ENCODE assay signal across 1 cellular context in the genomic region with DNA sequence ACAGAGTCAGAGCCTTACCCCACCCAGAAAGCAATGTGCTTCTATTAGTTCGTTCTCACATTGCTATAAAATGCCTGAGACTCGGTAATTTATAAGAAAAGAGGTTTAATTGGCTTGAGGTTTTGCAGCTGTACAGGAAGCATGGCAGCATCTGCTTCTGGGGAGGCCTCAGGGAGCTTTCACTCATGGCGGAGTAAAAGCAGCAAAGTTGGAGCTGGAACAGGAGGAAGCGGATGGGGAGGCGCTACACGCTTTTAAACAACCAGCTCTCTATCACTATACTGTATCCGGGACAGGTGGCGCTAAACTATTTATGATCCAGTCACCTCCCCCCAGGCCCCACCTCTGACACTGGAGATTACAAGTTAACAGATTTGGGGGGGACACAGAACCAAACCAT.
TF ChIP-seq lines count a peak whose summit lies in the region.

No MANE protein-coding gene starts in this region.

TF ChIP-seq in HCT116, 20 proteins besides CTCF, POLR2A, EP300 and RAD21 (continued from another document):
- TF ChIP-seq, protein P1, sequence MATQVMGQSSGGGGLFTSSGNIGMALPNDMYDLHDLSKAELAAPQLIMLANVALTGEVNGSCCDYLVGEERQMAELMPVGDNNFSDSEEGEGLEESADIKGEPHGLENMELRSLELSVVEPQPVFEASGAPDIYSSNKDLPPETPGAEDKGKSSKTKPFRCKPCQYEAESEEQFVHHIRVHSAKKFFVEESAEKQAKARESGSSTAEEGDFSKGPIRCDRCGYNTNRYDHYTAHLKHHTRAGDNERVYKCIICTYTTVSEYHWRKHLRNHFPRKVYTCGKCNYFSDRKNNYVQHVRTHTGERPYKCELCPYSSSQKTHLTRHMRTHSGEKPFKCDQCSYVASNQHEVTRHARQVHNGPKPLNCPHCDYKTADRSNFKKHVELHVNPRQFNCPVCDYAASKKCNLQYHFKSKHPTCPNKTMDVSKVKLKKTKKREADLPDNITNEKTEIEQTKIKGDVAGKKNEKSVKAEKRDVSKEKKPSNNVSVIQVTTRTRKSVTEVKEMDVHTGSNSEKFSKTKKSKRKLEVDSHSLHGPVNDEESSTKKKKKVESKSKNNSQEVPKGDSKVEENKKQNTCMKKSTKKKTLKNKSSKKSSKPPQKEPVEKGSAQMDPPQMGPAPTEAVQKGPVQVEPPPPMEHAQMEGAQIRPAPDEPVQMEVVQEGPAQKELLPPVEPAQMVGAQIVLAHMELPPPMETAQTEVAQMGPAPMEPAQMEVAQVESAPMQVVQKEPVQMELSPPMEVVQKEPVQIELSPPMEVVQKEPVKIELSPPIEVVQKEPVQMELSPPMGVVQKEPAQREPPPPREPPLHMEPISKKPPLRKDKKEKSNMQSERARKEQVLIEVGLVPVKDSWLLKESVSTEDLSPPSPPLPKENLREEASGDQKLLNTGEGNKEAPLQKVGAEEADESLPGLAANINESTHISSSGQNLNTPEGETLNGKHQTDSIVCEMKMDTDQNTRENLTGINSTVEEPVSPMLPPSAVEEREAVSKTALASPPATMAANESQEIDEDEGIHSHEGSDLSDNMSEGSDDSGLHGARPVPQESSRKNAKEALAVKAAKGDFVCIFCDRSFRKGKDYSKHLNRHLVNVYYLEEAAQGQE (IDR thresholded peaks at IDR 0.05; ENCODE audit: low read depth) = no peak
- TF ChIP-seq, protein P2, sequence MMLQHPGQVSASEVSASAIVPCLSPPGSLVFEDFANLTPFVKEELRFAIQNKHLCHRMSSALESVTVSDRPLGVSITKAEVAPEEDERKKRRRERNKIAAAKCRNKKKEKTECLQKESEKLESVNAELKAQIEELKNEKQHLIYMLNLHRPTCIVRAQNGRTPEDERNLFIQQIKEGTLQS (IDR thresholded peaks at IDR 0.05) = no peak
- TF ChIP-seq CBX3 (IDR thresholded peaks at IDR 0.05; ENCODE audit: low read depth) (no peak), EZH2 (IDR thresholded peaks at IDR 0.05) (no peak), SIN3A (IDR thresholded peaks at IDR 0.05; ENCODE audit: low read depth) (no peak), POLR2AphosphoS5 (IDR thresholded peaks at IDR 0.05; ENCODE audit: low read depth, low read length) (no peak), CEBPB (IDR thresholded peaks at IDR 0.05; ENCODE audit: low read depth) (no peak), EZH2phosphoT487 (IDR thresholded peaks at IDR 0.05; ENCODE audit: borderline replicate concordance) (no peak), EGR1 (IDR thresholded peaks at IDR 0.05; ENCODE audit: low read depth) (no peak), TCF7L2 (IDR thresholded peaks at IDR 0.05; ENCODE audit: borderline replicate concordance, extremely low read depth, insufficient read depth, insufficient read length) (no peak), SRF (IDR thresholded peaks at IDR 0.05; ENCODE audit: low read depth) (no peak)
- TF ChIP-seq, protein P3, sequence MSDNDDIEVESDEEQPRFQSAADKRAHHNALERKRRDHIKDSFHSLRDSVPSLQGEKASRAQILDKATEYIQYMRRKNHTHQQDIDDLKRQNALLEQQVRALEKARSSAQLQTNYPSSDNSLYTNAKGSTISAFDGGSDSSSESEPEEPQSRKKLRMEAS (IDR thresholded peaks at IDR 0.05) = no peak
- TF ChIP-seq, protein P4, sequence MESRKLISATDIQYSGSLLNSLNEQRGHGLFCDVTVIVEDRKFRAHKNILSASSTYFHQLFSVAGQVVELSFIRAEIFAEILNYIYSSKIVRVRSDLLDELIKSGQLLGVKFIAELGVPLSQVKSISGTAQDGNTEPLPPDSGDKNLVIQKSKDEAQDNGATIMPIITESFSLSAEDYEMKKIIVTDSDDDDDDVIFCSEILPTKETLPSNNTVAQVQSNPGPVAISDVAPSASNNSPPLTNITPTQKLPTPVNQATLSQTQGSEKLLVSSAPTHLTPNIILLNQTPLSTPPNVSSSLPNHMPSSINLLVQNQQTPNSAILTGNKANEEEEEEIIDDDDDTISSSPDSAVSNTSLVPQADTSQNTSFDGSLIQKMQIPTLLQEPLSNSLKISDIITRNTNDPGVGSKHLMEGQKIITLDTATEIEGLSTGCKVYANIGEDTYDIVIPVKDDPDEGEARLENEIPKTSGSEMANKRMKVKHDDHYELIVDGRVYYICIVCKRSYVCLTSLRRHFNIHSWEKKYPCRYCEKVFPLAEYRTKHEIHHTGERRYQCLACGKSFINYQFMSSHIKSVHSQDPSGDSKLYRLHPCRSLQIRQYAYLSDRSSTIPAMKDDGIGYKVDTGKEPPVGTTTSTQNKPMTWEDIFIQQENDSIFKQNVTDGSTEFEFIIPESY (IDR thresholded peaks at IDR 0.05; ENCODE audit: extremely low read depth, insufficient replicate concordance, low read length) = no peak
